ENCODE assay signal across 8 cellular contexts in genomic region chr6:84862843-84863242, GRCh38.
"Had no signal": no experiment of that assay in that cellular context is flagged by ENCODE, and none has a peak within 500 bp of the region (broad histone marks: within the 10 kb centered on the region; RNA-seq: fewer than 3 reads in every experiment).

No MANE protein-coding gene starts in this region.

- DNase-seq: GDM1, GF-D8 had no signal

- ATAC-seq: GM12878 had no signal

- FAIRE-seq: G401.6, GM12878, GM12891, GM12892, GM18507, GM19239 had no signal

- H3K4me3 ChIP-seq: GM12878 had no signal
